In genomic region chr4:67762091-67762490, GRCh38 we compare ENCODE assay signal across 9 cellular contexts. TPM values are rescaled to one million over a fixed set of nuclear protein-coding genes. Genes with fewer than 3 reads are reported as not detected.
DNase-seq lines count a peak whose midpoint lies in the region; ATAC-seq and TF ChIP-seq lines count a peak whose summit lies in the region.
"Had no signal": no experiment of that assay in that cellular context is flagged by ENCODE, and none has a peak within 500 bp of the region (broad histone marks: within the 10 kb centered on the region; RNA-seq: fewer than 3 reads in every experiment).

No MANE protein-coding gene starts in this region.

- H3K9me3 ChIP-seq in heart right ventricle: peaks cover 0 to 3% (median 0%) of the 10 kb centered on the region in 11 donors

- H3K36me3 ChIP-seq in heart right ventricle: no peaks in the 10 kb centered on the region

- TF ChIP-seq CTCF in activated CD8-positive, alpha-beta T cell treated with anti-CD3 and anti-CD28 coated beads for 36 hours (IDR thresholded peaks at IDR 0.05): no peak
- TF ChIP-seq CTCF in heart right ventricle (IDR thresholded peaks at IDR 0.05): no peak

- H3K27me3 Mint-ChIP-seq in activated naive CD4-positive, alpha-beta T cell treated with anti-CD3 and anti-CD28 coated beads, Interleukin-2, amount 50 U/mL, for 24 hours: no peaks in the 10 kb centered on the region
- H3K27me3 Mint-ChIP-seq in activated CD8-positive, alpha-beta T cell treated with anti-CD3 and anti-CD28 coated beads for 36 hours: no peaks in the 10 kb centered on the region

- H3K27ac Mint-ChIP-seq in activated naive CD4-positive, alpha-beta T cell treated with anti-CD3 and anti-CD28 coated beads, Interleukin-2, amount 50 U/mL, for 24 hours: peak overlapping the region; percentile 15
- no peak overlapping the region for H3K27ac Mint-ChIP-seq in activated CD8-positive, alpha-beta T cell treated with anti-CD3 and anti-CD28 coated beads for 36 hours

- H3K27me3 ChIP-seq in heart right ventricle: no peaks in the 10 kb centered on the region

- CTCF ChIA-PET in activated CD8-positive, alpha-beta T cell treated with anti-CD3 and anti-CD28 coated beads for 36 hours (lab: Charles Lee): interaction anchor here (0.7 kb wide), 1 partner anchor 21 kb away, joined by 3 read pairs; no protein-coding TSS in a partner anchor

- H3K9me3 Mint-ChIP-seq in activated naive CD4-positive, alpha-beta T cell treated with anti-CD3 and anti-CD28 coated beads, Interleukin-2, amount 50 U/mL, for 24 hours: no peaks in the 10 kb centered on the region
- no peaks in the 10 kb centered on the region for H3K9me3 Mint-ChIP-seq in activated CD8-positive, alpha-beta T cell treated with anti-CD3 and anti-CD28 coated beads for 36 hours

- no peak overlapping the region for H3K4me3 ChIP-seq in heart right ventricle

- DNase-seq in activated naive CD4-positive, alpha-beta T cell treated with Interleukin-2 at 50 U/mL for 16 hours: no peak
- peak; percentile 2 for DNase-seq in activated CD8-positive, alpha-beta T cell treated with anti-CD3 and anti-CD28 coated beads for 36 hours
- no peak for DNase-seq in stimulated activated naive CD8-positive, alpha-beta T cell treated with anti-CD3 and anti-CD28 coated beads, Interleukin-15, Interleukin-2, amounts not matched to agents 100 U/mL and 50 U/mL, for 24 hours
- DNase-seq in SW480 (ENCODE audit: low spot score) (no peak), heart right ventricle (no peak), NCI-H146 (lab: John Stamatoyannopoulos, UW) (no peak)

- H3K4me3 Mint-ChIP-seq in activated naive CD4-positive, alpha-beta T cell treated with anti-CD3 and anti-CD28 coated beads, Interleukin-2, amount 50 U/mL, for 24 hours: no peak overlapping the region
- no peak overlapping the region for H3K4me3 Mint-ChIP-seq in activated CD8-positive, alpha-beta T cell treated with anti-CD3 and anti-CD28 coated beads for 36 hours

- POLR2A ChIA-PET in activated CD8-positive, alpha-beta T cell treated with anti-CD3 and anti-CD28 coated beads for 36 hours (lab: Charles Lee): no interaction called here

- intact Hi-C loops in activated CD8-positive, alpha-beta T cell treated with anti-CD3 and anti-CD28 coated beads for 36 hours (cut with micrococcal nuclease): no loop called here
- intact Hi-C loops in heart right ventricle (cut with DNase I): no loop called here

- no peaks in the 10 kb centered on the region for H3K4me1 ChIP-seq in heart right ventricle

- WGBS in heart right ventricle, 2 donors: 52 to 56% methylated on average over 3 of the region's 3 CpGs

- H3K36me3 Mint-ChIP-seq in activated naive CD4-positive, alpha-beta T cell treated with anti-CD3 and anti-CD28 coated beads, Interleukin-2, amount 50 U/mL, for 24 hours: peaks cover 4% of the 10 kb centered on the region
- H3K36me3 Mint-ChIP-seq in activated CD8-positive, alpha-beta T cell treated with anti-CD3 and anti-CD28 coated beads for 36 hours (ENCODE audit: low read depth): no peaks in the 10 kb centered on the region

- peak; percentile 99 for ATAC-seq in HG02973 (IDR thresholded peaks at IDR 0.05; ENCODE audit: unreplicated experiment)
- ATAC-seq in activated CD8-positive, alpha-beta T cell treated with anti-CD3 and anti-CD28 coated beads for 36 hours: peak; percentile 90
- ATAC-seq in stimulated activated naive CD8-positive, alpha-beta T cell treated with anti-CD3 and anti-CD28 coated beads, Interleukin-15, Interleukin-2, amounts not matched to agents 100 U/mL and 50 U/mL, for 24 hours: peak; percentile 40
- no peak for ATAC-seq in heart right ventricle

- peaks cover 4% of the 10 kb centered on the region for H3K4me1 Mint-ChIP-seq in activated naive CD4-positive, alpha-beta T cell treated with anti-CD3 and anti-CD28 coated beads, Interleukin-2, amount 50 U/mL, for 24 hours
- H3K4me1 Mint-ChIP-seq in activated CD8-positive, alpha-beta T cell treated with anti-CD3 and anti-CD28 coated beads for 36 hours (ENCODE audit: low read depth): peaks cover 4% of the 10 kb centered on the region

- H3K27ac ChIP-seq in heart right ventricle: no peak overlapping the region

RNA-seq across cellular contexts. Expression of gene GNRHR, which starts 7.9 kb away (rescaled TPM):
- not detected for total RNA-seq in activated CD8-positive, alpha-beta T cell treated with anti-CD3 and anti-CD28 coated beads for 36 hours
- total RNA-seq in heart right ventricle: not detected
- polyA plus RNA-seq in heart right ventricle: not detected
- total RNA-seq: liver had no signal

Comparison
In these comparisons a context has a peak if more than half of its experiments do, and no peak if none do; other contexts are left out.
1. ATAC-seq: peak in HG02973 (single experiment), activated CD8-positive, alpha-beta T cell treated with anti-CD3 and anti-CD28 coated beads for 36 hours (single experiment) and stimulated activated naive CD8-positive, alpha-beta T cell treated with anti-CD3 and anti-CD28 coated beads, Interleukin-15, Interleukin-2, amounts not matched to agents 100 U/mL and 50 U/mL, for 24 hours (single experiment); none in heart right ventricle (0 of 8).